1 cellular context compared by ENCODE assay signal in the genomic region with DNA sequence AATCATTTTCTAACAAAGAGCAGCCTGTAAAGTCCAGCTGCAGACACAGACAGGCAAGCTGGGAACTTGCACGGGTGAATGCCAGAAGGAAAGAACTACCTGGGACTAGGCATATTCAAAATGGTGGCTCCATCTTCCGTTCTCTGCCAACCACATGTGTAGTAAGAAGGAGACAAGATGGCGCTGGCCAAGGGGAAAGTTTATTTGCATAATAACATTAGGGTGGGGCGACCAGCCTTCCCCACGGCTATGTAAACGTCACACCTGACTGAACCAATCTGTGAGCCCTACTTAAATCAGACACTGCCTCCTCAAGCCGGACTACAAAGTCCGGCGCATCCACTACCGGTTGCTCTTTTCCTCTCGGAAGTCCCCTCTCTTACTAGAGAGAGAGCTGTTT.
TF ChIP-seq lines count a peak whose summit lies in the region.

No MANE protein-coding gene starts in this region.

TF ChIP-seq in GM12878, 131 proteins besides CTCF, POLR2A, EP300 and RAD21 (continued from another document):
- TF ChIP-seq TCF7 (IDR thresholded peaks at IDR 0.05; ENCODE audit: borderline replicate concordance) (no peak), SREBF2 (IDR thresholded peaks at IDR 0.05; ENCODE audit: low read length) (no peak), YY1 (IDR thresholded peaks at IDR 0.05; ENCODE audit: low read depth, low read length) (peak; percentile 40; the same call in 1 of the 2 replicates), ZNF207 (IDR thresholded peaks at IDR 0.05; ENCODE audit: borderline replicate concordance) (no peak)
